Comparison of ENCODE assay signal across 21 cellular contexts in the genomic region with DNA sequence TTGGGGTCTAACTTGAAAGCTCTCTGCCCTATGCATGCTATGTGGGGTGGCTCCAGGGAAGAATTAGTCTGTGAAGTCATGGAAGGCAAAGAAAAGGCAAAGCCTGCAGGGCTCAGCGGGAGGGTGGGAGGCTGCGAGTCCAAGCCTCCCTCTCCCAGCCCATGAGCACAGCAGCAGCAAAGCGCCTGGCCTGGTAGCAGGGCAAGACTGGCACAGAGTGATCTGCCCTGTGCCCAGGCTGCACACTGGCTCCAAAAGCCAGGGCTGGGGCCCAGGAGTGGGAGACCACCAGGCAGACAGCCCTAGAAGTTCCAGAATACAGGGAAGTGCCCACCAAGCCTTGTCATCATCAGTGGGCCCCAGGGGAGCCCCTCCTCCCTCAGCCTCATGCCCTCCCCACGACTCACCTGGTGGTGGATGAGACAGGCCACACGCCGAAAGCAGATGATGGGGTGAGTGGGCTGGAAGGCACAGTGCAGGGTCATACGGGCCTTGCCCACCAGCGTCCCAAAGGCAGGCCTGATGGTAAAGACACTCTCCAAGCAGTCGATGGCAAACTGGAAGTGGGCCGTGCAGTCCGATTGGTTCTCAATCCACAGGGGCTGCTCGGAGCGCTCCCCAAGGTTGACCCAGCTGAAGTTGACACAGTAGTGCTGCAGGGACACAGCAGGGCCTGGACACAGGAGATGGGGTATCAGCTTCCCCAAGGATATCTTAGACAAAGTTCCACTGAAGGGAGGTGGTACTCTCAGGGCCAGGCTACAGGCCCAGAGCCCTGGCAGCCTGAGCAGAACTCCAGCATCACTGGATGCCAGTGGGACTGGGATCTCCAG. TPM values are rescaled to one million over a fixed set of nuclear protein-coding genes. Genes with fewer than 3 reads are reported as not detected.
DNase-seq lines count a peak whose midpoint lies in the region; ATAC-seq and TF ChIP-seq lines count a peak whose summit lies in the region.
"Had no signal": no experiment of that assay in that cellular context is flagged by ENCODE, and none has a peak within 500 bp of the region (broad histone marks: within the 10 kb centered on the region; RNA-seq: fewer than 3 reads in every experiment).

No MANE protein-coding gene starts in this region.

- H3K4me1 Mint-ChIP-seq in stimulated activated naive B cell treated with anti-CD40 and anti-IgM and Interleukin-4, amounts not matched to agents 10 μg/mL and 1 μg/mL and 100 μg/mL, for 72 hours = peaks cover 1 to 5% of the 10 kb centered on the region in 2 donors
- peaks cover 5% of the 10 kb centered on the region for H3K4me1 Mint-ChIP-seq in stimulated activated memory B cell treated with anti-CD40 and anti-IgM and Interleukin-4, amounts not matched to agents 10 μg/mL and 1 μg/mL and 100 μg/mL, for 72 hours

- H3K27me3 Mint-ChIP-seq in stimulated activated naive B cell treated with anti-CD40 and anti-IgM and Interleukin-4, amounts not matched to agents 10 μg/mL and 1 μg/mL and 100 μg/mL, for 72 hours = peaks cover 37 to 59% of the 10 kb centered on the region in 2 donors
- H3K27me3 Mint-ChIP-seq in stimulated activated memory B cell treated with anti-CD40 and anti-IgM and Interleukin-4, amounts not matched to agents 10 μg/mL and 1 μg/mL and 100 μg/mL, for 72 hours = peaks cover 78% of the 10 kb centered on the region

- no peaks in the 10 kb centered on the region for H4K20me1 ChIP-seq in SK-N-SH (ENCODE audit: insufficient read depth)

- POLR2A ChIA-PET in SK-N-SH (lab: Yijun Ruan, JAX) (interaction anchor here (1.0 to 1.7 kb wide), 3 partner anchors 31 to 90 kb away, joined by 3 to 5 read pairs (median 4); no protein-coding TSS in a partner anchor), HEK293 (lab: Yijun Ruan, JAX) (interaction anchor here (1.0 kb wide), 1 partner anchor 125 kb away, joined by 5 read pairs; no protein-coding TSS in a partner anchor)

- H3K36me3 ChIP-seq in SK-N-SH (replicated peaks in 1 of 2; ENCODE audit: control insufficient read depth in 1 of 2, insufficient read depth in 2 of 2, low read length in 1 of 2) = no peaks in the 10 kb centered on the region
- H3K36me3 ChIP-seq in HEK293 (ENCODE audit: control insufficient read depth in 2 of 2, insufficient read depth in 1 of 2, low read length in 2 of 2) = no peaks in the 10 kb centered on the region
- H3K36me3 ChIP-seq in gastroesophageal sphincter = no peaks in the 10 kb centered on the region
- H3K36me3 ChIP-seq: BE2C, gastrocnemius medialis, left lung, SJCRH30, suprapubic skin had no signal

- H3K9me3 ChIP-seq in SK-N-SH (no peaks in the 10 kb centered on the region), HEK293 (ENCODE audit: control insufficient read depth, insufficient read depth, low read depth, low read length) (no peaks in the 10 kb centered on the region), gastroesophageal sphincter (no peaks in the 10 kb centered on the region)
- H3K9me3 ChIP-seq: BE2C, gastrocnemius medialis, left lung, SJCRH30, suprapubic skin had no signal

- H2AFZ ChIP-seq in SK-N-SH (ENCODE audit: low read depth) = no peak overlapping the region

- H3K4me3 ChIP-seq in SK-N-SH (ENCODE audit: low read depth in 2 of 2, low read length in 1 of 2) (peak overlapping the region in 1 of 2 experiments; percentile 49; a peak in 1 of 4 replicates), HEK293 (ENCODE audit: low read depth, low read length) (no peak overlapping the region), gastroesophageal sphincter (no peak overlapping the region)
- H3K4me3 ChIP-seq: gastrocnemius medialis, left lung, SJCRH30, suprapubic skin had no signal

- TF ChIP-seq RAD21 in SK-N-SH (IDR thresholded peaks at IDR 0.05; ENCODE audit: low read length) = no peak

- H3K4me1 ChIP-seq in SK-N-SH (ENCODE audit: control insufficient read depth in 1 of 2, insufficient read depth in 2 of 2, low read depth in 1 of 2, low read length in 1 of 2) = peaks cover 0 to 5% of the 10 kb centered on the region in 2 experiments; a peak in 1 of 4 replicates
- H3K4me1 ChIP-seq in HEK293 (ENCODE audit: control insufficient read depth, insufficient read depth, low read length) = no peaks in the 10 kb centered on the region
- H3K4me1 ChIP-seq in gastroesophageal sphincter = no peaks in the 10 kb centered on the region
- H3K4me1 ChIP-seq: BE2C, gastrocnemius medialis, left lung, SJCRH30, suprapubic skin had no signal

- TF ChIP-seq CTCF in SK-N-SH (IDR thresholded peaks at IDR 0.05) = no peak
- no peak for TF ChIP-seq CTCF in HEK293 (tag by site-specific recombination; IDR thresholded peaks at IDR 0.05)
- no peak for TF ChIP-seq CTCF in gastroesophageal sphincter (IDR thresholded peaks at IDR 0.05)

- DNase-seq in SK-N-SH = no peak
- no peak for DNase-seq in stimulated activated naive B cell treated with anti-CD40 and anti-IgM and Interleukin-4, amounts not matched to agents 10 μg/mL and 1 μg/mL and 100 μg/mL, for 72 hours
- DNase-seq: activated gamma-delta T cell, NCI-H2081 treated with DMSO at 0.1 percent for 48 hours had no signal

- H3K9me2 ChIP-seq in SK-N-SH = no peaks in the 10 kb centered on the region

- H3F3A ChIP-seq in SK-N-SH (replicated peaks; ENCODE audit: insufficient read depth) = no peaks in the 10 kb centered on the region

- TF ChIP-seq POLR2A in gastroesophageal sphincter (IDR thresholded peaks at IDR 0.05) (no peak), GM18505 (IDR thresholded peaks at IDR 0.05; ENCODE audit: borderline replicate concordance, extremely low read depth, insufficient read depth, insufficient read length) (no peak)

- no peak overlapping the region for H3K27ac Mint-ChIP-seq in stimulated activated naive B cell treated with anti-CD40 and anti-IgM and Interleukin-4, amounts not matched to agents 10 μg/mL and 1 μg/mL and 100 μg/mL, for 72 hours
- H3K27ac Mint-ChIP-seq in stimulated activated memory B cell treated with anti-CD40 and anti-IgM and Interleukin-4, amounts not matched to agents 10 μg/mL and 1 μg/mL and 100 μg/mL, for 72 hours = no peak overlapping the region

- no peak overlapping the region for H3K4me3 Mint-ChIP-seq in stimulated activated naive B cell treated with anti-CD40 and anti-IgM and Interleukin-4, amounts not matched to agents 10 μg/mL and 1 μg/mL and 100 μg/mL, for 72 hours
- H3K4me3 Mint-ChIP-seq in stimulated activated memory B cell treated with anti-CD40 and anti-IgM and Interleukin-4, amounts not matched to agents 10 μg/mL and 1 μg/mL and 100 μg/mL, for 72 hours = no peak overlapping the region

- ATAC-seq in SK-N-SH treated with all-trans-retinoic acid at 6 μM for 48 hours = peak; percentile 31
- peak; percentile 20 for ATAC-seq in gastroesophageal sphincter
- ATAC-seq in stimulated activated naive B cell treated with anti-CD40 and anti-IgM and Interleukin-4, amounts not matched to agents 10 μg/mL and 1 μg/mL and 100 μg/mL, for 72 hours (replicated peaks) = peak; percentile 28 to 41
- ATAC-seq in stimulated activated memory B cell treated with anti-CD40 and anti-IgM and Interleukin-4, amounts not matched to agents 10 μg/mL and 1 μg/mL and 100 μg/mL, for 72 hours = no peak
- no peak for ATAC-seq in GM21515 (IDR thresholded peaks at IDR 0.05; ENCODE audit: unreplicated experiment)
- no peak for ATAC-seq in GM18505 (IDR thresholded peaks at IDR 0.05; ENCODE audit: unreplicated experiment)

- H3K27me3 ChIP-seq in SK-N-SH (ENCODE audit: insufficient read depth) = peaks cover 18% of the 10 kb centered on the region; the same call in 1 of the 2 replicates
- peaks cover 62% of the 10 kb centered on the region for H3K27me3 ChIP-seq in gastroesophageal sphincter
- H3K27me3 ChIP-seq: BE2C had no signal

- WGBS in SK-N-SH (ENCODE audit: low lambda C conversion rate) = 95% methylated on average over 4 of the region's 13 CpGs
- 71% methylated on average over 3 of the region's 13 CpGs; no CpG with 5 or more reads in 1 of the 2 donors for WGBS in gastroesophageal sphincter (ENCODE audit: low coverage in 1 of 2), 2 donors

- TF ChIP-seq EP300 in SK-N-SH (IDR thresholded peaks at IDR 0.05; ENCODE audit: borderline replicate concordance in 1 of 2, low read depth in 1 of 2, low read length in 1 of 2) (no peak), gastroesophageal sphincter (IDR thresholded peaks at IDR 0.05) (no peak)

- H3K36me3 Mint-ChIP-seq in stimulated activated naive B cell treated with anti-CD40 and anti-IgM and Interleukin-4, amounts not matched to agents 10 μg/mL and 1 μg/mL and 100 μg/mL, for 72 hours = no peaks in the 10 kb centered on the region
- H3K36me3 Mint-ChIP-seq in stimulated activated memory B cell treated with anti-CD40 and anti-IgM and Interleukin-4, amounts not matched to agents 10 μg/mL and 1 μg/mL and 100 μg/mL, for 72 hours = no peaks in the 10 kb centered on the region

- no peak overlapping the region for H3K9ac ChIP-seq in SK-N-SH

- no peaks in the 10 kb centered on the region for H3K79me2 ChIP-seq in SK-N-SH (ENCODE audit: insufficient read depth)

- CTCF ChIA-PET in SK-N-SH (lab: Yijun Ruan, JAX) = interaction anchor here (0.6 to 10.9 kb wide), 66 partner anchors 10 to 343 kb away, joined by 3 to 238 read pairs (median 6); a partner anchor contains a TSS
- CTCF ChIA-PET in HEK293 (lab: Yijun Ruan, JAX) = interaction anchor here (0.6 to 4.6 kb wide), 69 partner anchors 9 to 360 kb away, joined by 3 to 119 read pairs (median 4); a partner anchor contains a TSS

- no peaks in the 10 kb centered on the region for H3K9me3 Mint-ChIP-seq in stimulated activated naive B cell treated with anti-CD40 and anti-IgM and Interleukin-4, amounts not matched to agents 10 μg/mL and 1 μg/mL and 100 μg/mL, for 72 hours
- H3K9me3 Mint-ChIP-seq in stimulated activated memory B cell treated with anti-CD40 and anti-IgM and Interleukin-4, amounts not matched to agents 10 μg/mL and 1 μg/mL and 100 μg/mL, for 72 hours = no peaks in the 10 kb centered on the region

- H3K4me2 ChIP-seq in SK-N-SH = no peak overlapping the region

- H3K27ac ChIP-seq in SK-N-SH (ENCODE audit: low read depth in 2 of 2, low read length in 1 of 2) (no peak overlapping the region), HEK293 (ENCODE audit: extremely low read depth, low read depth, low read length) (no peak overlapping the region), gastroesophageal sphincter (no peak overlapping the region)
- H3K27ac ChIP-seq: 22Rv1, gastrocnemius medialis, left lung, SJCRH30, suprapubic skin had no signal

RNA-seq across cellular contexts. Expression of a gene that starts 12.1 kb away (rescaled TPM):
- polyA plus RNA-seq in SK-N-SH (2012; rRNA removed) = 0.95 and 1.7 TPM in 2 replicates
- 0.42 and 0.73 TPM in 2 replicates for polyA plus RNA-seq in SK-N-SH (2012; cell fraction: cytosol; rRNA removed)
- 1.8 and 1.9 TPM in 2 replicates for polyA plus RNA-seq in SK-N-SH (2012; cell fraction: nucleus; rRNA removed)
- not detected for total RNA-seq in gastroesophageal sphincter
- total RNA-seq: G401; osteocyte; SJCRH30; suprapubic skin; T-helper 2 cell treated with Interferon-gamma antibody and Interleukin-4, amounts not matched to agents 100 ng/mL and 5 ng/mL, for 36 hours had no signal

RNA-seq across cellular contexts. Expression of a gene that starts 31.5 kb away (rescaled TPM):
- polyA plus RNA-seq in SK-N-SH (2012; rRNA removed) = 0.03 TPM in 1 of 2 replicates, not detected in the other
- polyA plus RNA-seq in SK-N-SH (2012; cell fraction: cytosol; rRNA removed) = 0.01 TPM in 1 of 2 replicates, not detected in the other
- polyA plus RNA-seq in SK-N-SH (2012; cell fraction: nucleus; rRNA removed) = 0.26 and 0.28 TPM in 2 replicates
- under 1 TPM in 1 of 4 donors, not detected in 3; 0.23 TPM for total RNA-seq in gastroesophageal sphincter
- total RNA-seq: G401, H1, osteocyte, SJCRH30 had no signal

RNA-seq across cellular contexts. Expression of a gene that starts 36.0 kb away (rescaled TPM):
- polyA plus RNA-seq in SK-N-SH (2012; rRNA removed) = not detected in 2 replicates
- polyA plus RNA-seq in SK-N-SH (2012; cell fraction: cytosol; rRNA removed) = 0.10 TPM in 1 of 2 replicates, not detected in the other
- polyA plus RNA-seq in SK-N-SH (2012; cell fraction: nucleus; rRNA removed) = not detected in 2 replicates
- not detected for total RNA-seq in gastroesophageal sphincter
- total RNA-seq: G401; gastrocnemius medialis; H1; left lung; osteocyte; SJCRH30; suprapubic skin; T-helper 2 cell treated with Interferon-gamma antibody and Interleukin-4, amounts not matched to agents 100 ng/mL and 5 ng/mL, for 36 hours had no signal
- polyA plus RNA-seq: H1 had no signal

RNA-seq across cellular contexts. Expression of a gene that starts 44.2 kb away (rescaled TPM):
- 0.53 and 1.2 TPM in 2 replicates for polyA plus RNA-seq in SK-N-SH (2012; rRNA removed)
- 1.4 and 3.0 TPM in 2 replicates for polyA plus RNA-seq in SK-N-SH (2012; cell fraction: cytosol; rRNA removed)
- 0.80 and 2.9 TPM in 2 replicates for polyA plus RNA-seq in SK-N-SH (2012; cell fraction: nucleus; rRNA removed)
- total RNA-seq in gastroesophageal sphincter = not detected
- total RNA-seq: G401; gastrocnemius medialis; H1; left lung; osteocyte; SJCRH30; suprapubic skin; T-helper 2 cell treated with Interferon-gamma antibody and Interleukin-4, amounts not matched to agents 100 ng/mL and 5 ng/mL, for 36 hours had no signal
- polyA plus RNA-seq: esophagus, H1 had no signal

Comparison
In these comparisons a context has a peak if more than half of its experiments do, and no peak if none do; other contexts are left out.
1. ATAC-seq: peak in SK-N-SH treated with all-trans-retinoic acid at 6 μM for 48 hours (single experiment), gastroesophageal sphincter (single experiment) and stimulated activated naive B cell treated with anti-CD40 and anti-IgM and Interleukin-4, amounts not matched to agents 10 μg/mL and 1 μg/mL and 100 μg/mL, for 72 hours (2 of 2); none in stimulated activated memory B cell treated with anti-CD40 and anti-IgM and Interleukin-4, amounts not matched to agents 10 μg/mL and 1 μg/mL and 100 μg/mL, for 72 hours (single experiment), GM21515 (single experiment) and GM18505 (single experiment).